8 cellular contexts compared by ENCODE assay signal in the genomic region with DNA sequence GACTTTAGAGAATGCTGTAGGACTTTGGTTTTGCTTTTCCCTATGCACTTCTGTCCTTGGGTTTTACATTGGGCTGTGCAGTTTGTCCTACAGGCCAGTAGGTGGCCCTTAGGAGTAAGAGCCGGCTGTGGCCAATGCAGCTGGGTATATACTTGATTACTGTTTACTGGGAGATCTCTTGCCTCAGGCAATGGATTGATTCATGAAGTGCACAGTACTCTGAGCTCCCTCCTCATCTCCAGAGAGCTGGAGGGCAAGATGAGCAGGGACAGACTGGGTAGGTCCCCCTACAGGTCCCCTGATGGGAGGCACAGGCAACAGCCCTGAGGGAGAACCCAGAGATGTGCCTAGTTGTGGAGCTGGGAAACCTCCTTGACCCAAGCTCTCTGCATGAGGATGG.
DNase-seq lines count a peak whose midpoint lies in the region; ATAC-seq and TF ChIP-seq lines count a peak whose summit lies in the region.

No MANE protein-coding gene starts in this region.

- H3K36me3 ChIP-seq in NT2/D1 (ENCODE audit: insufficient read depth, insufficient read length, low read length): no peaks in the 10 kb centered on the region

- DNase-seq in DMS53 treated with DMSO at 0.1 percent for 48 hours (lab: John Stamatoyannopoulos, UW; ENCODE audit: unreplicated experiment): peak; percentile 12
- DNase-seq in NT2/D1 (ENCODE audit: low read depth, low spot score): peak; percentile 25
- DNase-seq in dorsolateral prefrontal cortex: no peak
- DNase-seq in myocyte (ENCODE audit: low read depth): peak; percentile 57
- no peak for DNase-seq in dedifferentiated amniotic fluid mesenchymal stem cell (ENCODE audit: extremely low spot score)
- DNase-seq in superior temporal gyrus (ENCODE audit: extremely low spot score): no peak

- no peak overlapping the region for H3K9ac ChIP-seq in NT2/D1 (ENCODE audit: insufficient read length, low read depth)

- H3K4me3 ChIP-seq in NT2/D1 (ENCODE audit: insufficient read length, low read depth) (no peak overlapping the region), dorsolateral prefrontal cortex (no peak overlapping the region)

- peak; percentile 95 for ATAC-seq in GM18907 (IDR thresholded peaks at IDR 0.05; ENCODE audit: unreplicated experiment)
- peak; percentile 97 for ATAC-seq in HG02981 (IDR thresholded peaks at IDR 0.05; ENCODE audit: unreplicated experiment)

- peaks cover 14% of the 10 kb centered on the region; the same call in 1 of the 2 replicates for H3K9me3 ChIP-seq in NT2/D1 (ENCODE audit: insufficient read depth, low read length)

- intact Hi-C loops in dorsolateral prefrontal cortex (cut with DNase I): no loop called here

- H3K4me1 ChIP-seq in NT2/D1 (ENCODE audit: insufficient read depth, insufficient read length): no peaks in the 10 kb centered on the region

- TF ChIP-seq CTCF in dorsolateral prefrontal cortex (IDR thresholded peaks at IDR 0.05 in 54 of 56, conservative IDR thresholded peaks at IDR 0.05 in 2 of 56; ENCODE audit: low read depth in 1 of 56, partially characterized antibody in 56 of 56): peak in 49 of 56 donors; percentile 12 to 55 (median 38)

- H3K27me3 ChIP-seq in NT2/D1 (ENCODE audit: insufficient read depth, insufficient read length) (no peaks in the 10 kb centered on the region), dorsolateral prefrontal cortex (peaks cover 0 to 4% (median 0%) of the 10 kb centered on the region in 45 donors)

- H3K27ac ChIP-seq in dorsolateral prefrontal cortex: no peak overlapping the region

Comparison
In these comparisons a context has a peak if more than half of its experiments do, and no peak if none do; other contexts are left out.
1. DNase-seq: peak in DMS53 treated with DMSO at 0.1 percent for 48 hours (single experiment), NT2/D1 (single experiment) and myocyte (single experiment); none in dorsolateral prefrontal cortex (0 of 10), dedifferentiated amniotic fluid mesenchymal stem cell (single experiment) and superior temporal gyrus (single experiment).